ENCODE assay signal across 23 cellular contexts in the genomic region with DNA sequence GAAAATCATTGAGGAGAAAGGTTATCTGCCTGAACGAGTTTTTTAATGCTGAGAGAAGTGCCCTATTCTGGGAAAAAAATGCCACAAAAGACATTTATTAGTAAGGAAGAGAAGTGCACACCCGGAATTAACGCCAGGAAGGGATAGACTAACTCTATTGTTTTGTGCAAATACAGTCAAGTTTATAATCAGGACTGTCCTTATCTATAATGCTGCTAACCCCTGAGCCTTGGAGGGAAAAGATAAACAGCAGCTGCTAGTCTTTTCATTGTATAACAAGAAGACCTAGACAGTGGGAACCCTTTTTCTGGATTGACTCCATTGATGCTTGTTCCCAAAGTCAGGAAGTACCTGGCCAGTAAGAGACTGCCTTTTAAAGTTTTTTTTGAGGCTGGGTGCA.
"Had no signal": no experiment of that assay in that cellular context is flagged by ENCODE, and none has a peak within 500 bp of the region (broad histone marks: within the 10 kb centered on the region; RNA-seq: fewer than 3 reads in every experiment).

No MANE protein-coding gene starts in this region.

- H3K9me3 Mint-ChIP-seq: activated CD8-positive, alpha-beta T cell treated with anti-CD3 and anti-CD28 coated beads for 36 hours; activated naive CD4-positive, alpha-beta T cell treated with anti-CD3 and anti-CD28 coated beads, Interleukin-2, amount 50 U/mL, for 24 hours; activated T-helper 1 cell treated with anti-CD3 and anti-CD28 coated beads, Interleukin-12 subunit alpha, Interleukin-12 subunit beta, Interleukin-2, Interleukin-4 antibody, amounts not matched to agents 30 ng/mL and 10 ng/mL and 1 ng/mL, durations not matched to agents 14 hours and 24 hours and 36 hours had no signal

- H3K27ac Mint-ChIP-seq: activated CD4-positive, alpha-beta T cell treated with anti-CD3 and anti-CD28 coated beads for 36 hours; activated CD8-positive, alpha-beta T cell treated with anti-CD3 and anti-CD28 coated beads for 36 hours; activated naive CD4-positive, alpha-beta T cell treated with anti-CD3 and anti-CD28 coated beads, Interleukin-2, amount 50 U/mL, for 24 hours; activated T-helper 1 cell treated with anti-CD3 and anti-CD28 coated beads, Interleukin-12 subunit alpha, Interleukin-12 subunit beta, Interleukin-2, Interleukin-4 antibody, amounts not matched to agents 30 ng/mL and 10 ng/mL and 1 ng/mL, durations not matched to agents 14 hours and 24 hours and 36 hours had no signal

- H3K4me3 Mint-ChIP-seq: activated CD4-positive, alpha-beta T cell treated with anti-CD3 and anti-CD28 coated beads for 36 hours; activated CD8-positive, alpha-beta T cell treated with anti-CD3 and anti-CD28 coated beads for 36 hours; activated naive CD4-positive, alpha-beta T cell treated with anti-CD3 and anti-CD28 coated beads, Interleukin-2, amount 50 U/mL, for 24 hours; activated T-helper 1 cell treated with anti-CD3 and anti-CD28 coated beads, Interleukin-12 subunit alpha, Interleukin-12 subunit beta, Interleukin-2, Interleukin-4 antibody, amounts not matched to agents 30 ng/mL and 10 ng/mL and 1 ng/mL, durations not matched to agents 14 hours and 24 hours and 36 hours; T-helper 17 cell had no signal

- H3K4me3 ChIP-seq: breast epithelium had no signal

- DNase-seq: activated CD4-positive, alpha-beta T cell treated with anti-CD3 and anti-CD28 coated beads for 36 hours; activated CD4-positive, alpha-beta T cell treated with anti-CD3 and anti-CD28 coated beads, Interleukin-2, amount 50 U/mL, for 1 hour; activated CD8-positive, alpha-beta memory T cell treated with anti-CD3 and anti-CD28 coated beads, Interleukin-2, amount 50 U/mL, for 48 hours; activated CD8-positive, alpha-beta T cell treated with anti-CD3 and anti-CD28 coated beads for 36 hours; activated effector memory CD4-positive, alpha-beta T cell treated with Interleukin-2 at 50 U/mL for 16 hours; activated naive CD4-positive, alpha-beta T cell; activated T-cell treated with anti-CD3 and anti-CD28 coated beads, Interleukin-2, amount 50 U/mL, for 1 hour; aorta; caudate nucleus; MM.1S; NCI-H1105; NCI-H1436; NCI-H187 treated with DMSO at 0.1 percent for 48 hours; NCI-H2107; NCI-H510A treated with DMSO at 0.1 percent for 48 hours; NCI-H69; SIG-M5; T-helper 17 cell; T-helper 9 cell; WERI-Rb-1 had no signal

- H3K27me3 Mint-ChIP-seq: activated CD4-positive, alpha-beta T cell treated with anti-CD3 and anti-CD28 coated beads for 36 hours; activated CD8-positive, alpha-beta T cell treated with anti-CD3 and anti-CD28 coated beads for 36 hours; activated naive CD4-positive, alpha-beta T cell treated with anti-CD3 and anti-CD28 coated beads, Interleukin-2, amount 50 U/mL, for 24 hours; T-helper 17 cell had no signal

- H3K36me3 ChIP-seq: breast epithelium, WERI-Rb-1 had no signal

- H3K4me1 ChIP-seq: breast epithelium had no signal

- H3K27me3 ChIP-seq: breast epithelium had no signal

- H3K4me1 Mint-ChIP-seq: activated CD4-positive, alpha-beta T cell treated with anti-CD3 and anti-CD28 coated beads for 36 hours; activated naive CD4-positive, alpha-beta T cell treated with anti-CD3 and anti-CD28 coated beads, Interleukin-2, amount 50 U/mL, for 24 hours had no signal

- H3K27ac ChIP-seq: breast epithelium, WERI-Rb-1 had no signal

- ATAC-seq: activated CD4-positive, alpha-beta T cell treated with anti-CD3 and anti-CD28 coated beads for 36 hours; activated CD8-positive, alpha-beta T cell treated with anti-CD3 and anti-CD28 coated beads for 36 hours; T-helper 17 cell had no signal
